ENCODE assay signal across 15 cellular contexts in the genomic region with DNA sequence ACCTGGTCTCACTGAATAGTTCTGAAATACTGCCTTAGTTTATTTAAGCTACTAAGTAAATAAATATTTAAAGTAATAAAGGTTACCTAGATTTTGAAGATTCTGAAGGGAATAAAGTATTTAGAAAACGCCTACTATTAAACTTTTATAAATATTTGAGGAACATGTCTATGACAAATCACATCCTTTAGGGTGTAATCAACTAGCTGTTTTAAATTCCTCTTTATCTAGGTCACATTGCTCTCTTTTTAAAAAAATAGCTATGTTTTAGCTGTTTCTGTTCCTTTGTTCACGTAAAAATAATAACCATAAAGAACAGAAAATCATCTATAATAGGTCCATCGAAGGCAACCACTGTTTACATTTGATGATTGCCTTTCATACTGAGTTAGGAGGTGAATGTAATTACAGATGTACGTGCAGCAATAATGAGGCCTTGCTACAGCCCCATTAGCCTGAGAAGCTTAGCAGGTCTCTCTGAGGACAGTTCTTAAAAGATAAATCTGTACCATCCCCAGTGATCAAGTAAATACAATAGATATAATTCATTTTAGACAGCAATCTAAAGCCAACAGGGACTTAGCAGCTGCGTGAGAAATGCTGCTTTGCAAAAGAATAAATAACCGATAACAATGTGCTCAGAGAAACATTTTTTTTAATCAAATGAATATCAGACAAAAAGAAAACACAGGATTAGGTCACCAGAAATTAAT.
A peak's percentile ranks its signal among the peaks of the same experiment; 100 is the strongest.
DNase-seq lines count a peak whose midpoint lies in the region; ATAC-seq and TF ChIP-seq lines count a peak whose summit lies in the region.
"Had no signal": no experiment of that assay in that cellular context is flagged by ENCODE, and none has a peak within 500 bp of the region (broad histone marks: within the 10 kb centered on the region; RNA-seq: fewer than 3 reads in every experiment).

No MANE protein-coding gene starts in this region.

- DNase-seq in AG04450 (ENCODE audit: low read depth, low spot score) (no peak), NCI-H1436 (lab: John Stamatoyannopoulos, UW) (peak; percentile 93), SJSA1 (ENCODE audit: low read depth in 1 of 2, low spot score in 2 of 2) (no peak), glutamatergic neuron (no peak), T-helper 17 cell (no peak), ureter (ENCODE audit: low spot score) (no peak)
- DNase-seq: activated naive CD4-positive, alpha-beta T cell; MM.1S; NCI-H524 treated with DMSO at 0.1 percent for 48 hours; stimulated activated naive CD4-positive, alpha-beta T cell had no signal

- ATAC-seq in T-helper 17 cell (no peak), GM18868 (IDR thresholded peaks at IDR 0.05; ENCODE audit: unreplicated experiment) (no peak), GM18909 (IDR thresholded peaks at IDR 0.05; ENCODE audit: poor library complexity, unreplicated experiment) (no peak)
- ATAC-seq: activated CD4-positive, CD25-positive, alpha-beta regulatory T cell treated with anti-CD3 and anti-CD28 coated beads, Interleukin-2, amount 50 U/mL, for 24 hours; left lobe of liver had no signal

- H3K4me1 ChIP-seq in SJSA1 (replicated peaks): peaks cover 5% of the 10 kb centered on the region
- H3K4me1 ChIP-seq: prostate gland had no signal

- CTCF ChIA-PET in AG04450 (lab: Charles Lee): interaction anchor here (1.0 kb wide), 1 partner anchor 390 kb away, joined by 4 read pairs; no protein-coding TSS in a partner anchor

- H3K27me3 ChIP-seq in AG04450 (ENCODE audit: control insufficient read depth, insufficient read depth, low read length) (no peaks in the 10 kb centered on the region), SJSA1 (replicated peaks) (no peaks in the 10 kb centered on the region)

- no peaks in the 10 kb centered on the region for H3K36me3 ChIP-seq in SJSA1
- H3K36me3 ChIP-seq: prostate gland had no signal

- H3K27ac Mint-ChIP-seq in glutamatergic neuron (ENCODE audit: unreplicated experiment) (peak overlapping the region; percentile 54), T-helper 17 cell (no peak overlapping the region)

- TF ChIP-seq CTCF in AG04450 (IDR thresholded peaks at IDR 0.05; ENCODE audit: low read depth, low read length) (no peak), glutamatergic neuron (IDR thresholded peaks at IDR 0.05; ENCODE audit: partially characterized antibody, unreplicated experiment) (no peak)

- POLR2A ChIA-PET in AG04450 (lab: Yijun Ruan, JAX): no interaction called here

- H3K9me3 Mint-ChIP-seq in glutamatergic neuron (ENCODE audit: unreplicated experiment): no peaks in the 10 kb centered on the region

- no peaks in the 10 kb centered on the region for H3K36me3 Mint-ChIP-seq in glutamatergic neuron (ENCODE audit: unreplicated experiment)
- H3K36me3 Mint-ChIP-seq in T-helper 17 cell (ENCODE audit: low read depth): no peaks in the 10 kb centered on the region

- H3K27me3 Mint-ChIP-seq in glutamatergic neuron (ENCODE audit: unreplicated experiment) (no peaks in the 10 kb centered on the region), T-helper 17 cell (no peaks in the 10 kb centered on the region)

- no peaks in the 10 kb centered on the region; the same call in 1 of the 2 replicates for H3K9me3 ChIP-seq in AG04450 (ENCODE audit: control insufficient read depth, insufficient read depth, low read length)
- H3K9me3 ChIP-seq in SJSA1 (replicated peaks): no peaks in the 10 kb centered on the region
- H3K9me3 ChIP-seq in T-helper 17 cell (ENCODE audit: control insufficient read depth, low read length, poor library complexity, severe bottlenecking): no peaks in the 10 kb centered on the region
- H3K9me3 ChIP-seq: prostate gland had no signal

- H3K4me3 ChIP-seq in AG04450 (ENCODE audit: low read depth, low read length) (0 out of 2 replicates have a peak overlapping the region, but pooled peaks have one; percentile 5), SJSA1 (no peak overlapping the region)
- H3K4me3 ChIP-seq: prostate gland had no signal

- H3K4me3 Mint-ChIP-seq in glutamatergic neuron (ENCODE audit: unreplicated experiment) (no peak overlapping the region), T-helper 17 cell (no peak overlapping the region)

- H3K4me1 Mint-ChIP-seq in glutamatergic neuron (ENCODE audit: low read depth, unreplicated experiment): peaks cover 34% of the 10 kb centered on the region
- no peaks in the 10 kb centered on the region for H3K4me1 Mint-ChIP-seq in T-helper 17 cell

- peak overlapping the region; percentile 62 for H3K27ac ChIP-seq in AG04450 (ENCODE audit: low read depth, low read length)
- H3K27ac ChIP-seq in SJSA1: 0 out of 2 replicates have a peak overlapping the region, but pooled peaks have one; percentile 12
- H3K27ac ChIP-seq: prostate gland had no signal
